In genomic region chr6:147695819-147696218, GRCh38 we compare ENCODE assay signal across 16 cellular contexts.
"Had no signal": no experiment of that assay in that cellular context is flagged by ENCODE, and none has a peak within 500 bp of the region (broad histone marks: within the 10 kb centered on the region; RNA-seq: fewer than 3 reads in every experiment).

No MANE protein-coding gene starts in this region.

- H3K4me1 ChIP-seq: esophagus muscularis mucosa, right atrium auricular region, sigmoid colon had no signal

- H3K27ac ChIP-seq: coronary artery, esophagus muscularis mucosa, right atrium auricular region, sigmoid colon, skin epidermis had no signal

- ATAC-seq: mucosa of descending colon, natural killer cell had no signal

- H3K4me1 Mint-ChIP-seq: endodermal cell, immature natural killer cell, natural killer cell had no signal

- H3K4me3 ChIP-seq: coronary artery, esophagus muscularis mucosa, mucosa of descending colon, right atrium auricular region, sigmoid colon, skin epidermis had no signal

- H3K36me3 ChIP-seq: esophagus muscularis mucosa, right atrium auricular region, sigmoid colon had no signal

- H3K9me3 ChIP-seq: esophagus muscularis mucosa, mucosa of descending colon, right atrium auricular region, sigmoid colon had no signal

- H3K4me3 Mint-ChIP-seq: endodermal cell, immature natural killer cell, natural killer cell, neural crest cell had no signal

- H3K9me3 Mint-ChIP-seq: endodermal cell, neural crest cell had no signal

- H3K36me3 Mint-ChIP-seq: immature natural killer cell, natural killer cell had no signal

- H3K27me3 ChIP-seq: esophagus muscularis mucosa, right atrium auricular region, sigmoid colon had no signal

- H3K27ac Mint-ChIP-seq: endodermal cell, immature natural killer cell, natural killer cell had no signal

- DNase-seq: effector CD4-positive, alpha-beta T cell; endodermal cell; foreskin fibroblast; immature natural killer cell; kidney; mucosa of descending colon; natural killer cell; posterior cingulate gyrus; sigmoid colon; stimulated activated naive CD4-positive, alpha-beta T cell treated with Interleukin-2 at 50 U/mL for 16 hours; trophoblast cell had no signal
